In the genomic region with DNA sequence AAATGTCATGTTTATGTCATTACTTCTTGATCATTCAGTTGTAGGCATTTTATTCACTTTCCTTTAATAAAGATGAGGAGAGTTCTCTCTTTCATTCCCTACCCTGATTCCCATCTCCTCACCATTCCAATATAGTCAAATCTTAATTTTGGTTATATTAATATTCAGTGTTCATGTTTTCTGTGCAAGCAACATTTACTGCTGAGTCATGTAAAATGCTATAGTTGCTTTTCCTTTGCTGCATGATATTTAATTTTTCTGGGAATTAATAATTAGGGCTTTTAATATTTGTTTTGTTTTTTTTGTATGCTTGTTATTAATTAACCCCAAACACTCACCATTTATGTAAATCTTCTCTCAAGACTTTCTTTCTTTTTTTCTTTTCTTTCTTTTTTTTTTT, we compare ENCODE assay signal across 10 cellular contexts. TPM values are rescaled to one million over a fixed set of nuclear protein-coding genes. Genes with fewer than 3 reads are reported as not detected.
"Had no signal": no experiment of that assay in that cellular context is flagged by ENCODE, and none has a peak within 500 bp of the region (broad histone marks: within the 10 kb centered on the region; RNA-seq: fewer than 3 reads in every experiment).

No MANE protein-coding gene starts in this region.

- H3K4me1 Mint-ChIP-seq: H9 had no signal

- FAIRE-seq: H54, HTR-8/SVneo had no signal

- H3K9ac ChIP-seq: GM23248, KMS-11 had no signal

- DNase-seq: GM23248, GOT3, H9, HCEC 1CT, Karpas-422, KBM-7 had no signal

- H2AFZ ChIP-seq: GM23248 had no signal

- H3K27ac Mint-ChIP-seq: H9 had no signal

- H3K27ac ChIP-seq: GM23248, KMS-11 had no signal

- H3K4me3 Mint-ChIP-seq: H9 had no signal

- H3K4me2 ChIP-seq: KMS-11 had no signal

- H3K9me3 Mint-ChIP-seq: H9 had no signal

- H3K4me3 ChIP-seq: GM23248 had no signal

RNA-seq across cellular contexts. Expression of a gene that starts 18.5 kb away (rescaled TPM):
- total RNA-seq: GM23248, H9, HT-29 had no signal
- polyA plus RNA-seq: GM23248 had no signal
